13 cellular contexts compared by ENCODE assay signal in genomic region chr13:97117388-97117910, GRCh38.
"Had no signal": no experiment of that assay in that cellular context is flagged by ENCODE, and none has a peak within 500 bp of the region (broad histone marks: within the 10 kb centered on the region; RNA-seq: fewer than 3 reads in every experiment).

No MANE protein-coding gene starts in this region.

- H3K27ac ChIP-seq: right lobe of liver, SJSA1, spleen had no signal

- DNase-seq: activated CD4-positive, alpha-beta T cell treated with anti-CD3 and anti-CD28 coated beads for 4 hours; activated naive CD4-positive, alpha-beta T cell treated with anti-CD3 and anti-CD28 coated beads, Interleukin-2, amount 10 ng/mL, durations not matched to agents 7 days and 5 days; effector memory CD8-positive, alpha-beta T cell; erythroblast; midbrain; naive thymus-derived CD4-positive, alpha-beta T cell; posterior cingulate gyrus; right lobe of liver; spleen; stimulated activated CD4-positive, alpha-beta T cell treated with anti-CD3 and anti-CD28 coated beads, Interleukin-1b, Interleukin-23, amount 100 ng/mL, for 48 hours; stimulated activated naive B cell treated with anti-CD40 and anti-IgM and Interleukin-4, amounts not matched to agents 10 μg/mL and 1 μg/mL and 100 μg/mL, for 72 hours; substantia nigra had no signal

- H3K4me1 ChIP-seq: right lobe of liver had no signal

- H3K36me3 ChIP-seq: right lobe of liver, SJSA1, spleen had no signal

- ATAC-seq: effector memory CD8-positive, alpha-beta T cell; naive thymus-derived CD4-positive, alpha-beta T cell; stimulated activated naive B cell treated with anti-CD40 and anti-IgM and Interleukin-4, amounts not matched to agents 10 μg/mL and 1 μg/mL and 100 μg/mL, for 72 hours had no signal

- H3K27me3 ChIP-seq: right lobe of liver, SJSA1 had no signal

- H3K4me3 ChIP-seq: right lobe of liver, SJSA1, spleen had no signal

- H3K9me3 ChIP-seq: right lobe of liver, SJSA1, spleen had no signal
